34 cellular contexts compared by ENCODE assay signal in genomic region chr16:89055313-89055712, GRCh38.
"Had no signal": no experiment of that assay in that cellular context is flagged by ENCODE, and none has a peak within 500 bp of the region (broad histone marks: within the 10 kb centered on the region; RNA-seq: fewer than 3 reads in every experiment).

No MANE protein-coding gene starts in this region.

- DNase-seq: Karpas-422, Kasumi-1, MG63, MM.1S, MV-4-11, NCI-H1048, NCI-H1092, NCI-H1092 treated with DMSO at 0.1 percent for 48 hours, NCI-H1105, NCI-H1105 treated with DMSO at 0.1 percent for 48 hours, NCI-H1417, NCI-H1417 treated with DMSO at 0.1 percent for 48 hours, NCI-H1436 treated with DMSO at 0.1 percent for 48 hours, NCI-H146, NCI-H1694, NCI-H1694 treated with DMSO at 0.1 percent for 48 hours, NCI-H187, NCI-H187 treated with DMSO at 0.1 percent for 48 hours, NCI-H1930, NCI-H2029, NCI-H2029 treated with DMSO at 0.1 percent for 48 hours, NCI-H2081, NCI-H2081 treated with DMSO at 0.1 percent for 48 hours, NCI-H2107, NCI-H2171, NCI-H2171 treated with DMSO at 0.1 percent for 48 hours, NCI-H2227 treated with DMSO at 0.1 percent for 48 hours, NCI-H226, NCI-H345, NCI-H446, NCI-H446 treated with DMSO at 0.1 percent for 48 hours, NCI-H510A, NCI-H510A treated with DMSO at 0.1 percent for 48 hours, NCI-H524 had no signal

- H3K27me3 ChIP-seq: MG63 had no signal

- H3K4me3 ChIP-seq: MG63 had no signal

- H3K9me3 ChIP-seq: MG63 had no signal

- H3K36me3 ChIP-seq: MG63 had no signal
